Comparison of ENCODE assay signal across 21 cellular contexts in genomic region chr10:108346066-108346465, GRCh38.
"Had no signal": no experiment of that assay in that cellular context is flagged by ENCODE, and none has a peak within 500 bp of the region (broad histone marks: within the 10 kb centered on the region; RNA-seq: fewer than 3 reads in every experiment).

No MANE protein-coding gene starts in this region.

- H3K9me3 Mint-ChIP-seq: dendritic cell treated with granulocyte-macrophage colony-stimulating factor and Interleukin-4, amounts not matched to agents 40 ng/mL and 50 ng/mL, for 4 days; endodermal cell had no signal

- H3K27ac Mint-ChIP-seq: dendritic cell treated with granulocyte-macrophage colony-stimulating factor and Interleukin-4, amounts not matched to agents 40 ng/mL and 50 ng/mL, for 4 days; effector memory CD8-positive, alpha-beta T cell; endodermal cell had no signal

- H3K27me3 Mint-ChIP-seq: dendritic cell treated with granulocyte-macrophage colony-stimulating factor and Interleukin-4, amounts not matched to agents 40 ng/mL and 50 ng/mL, for 4 days; effector memory CD8-positive, alpha-beta T cell had no signal

- H3K4me1 Mint-ChIP-seq: endodermal cell had no signal

- ATAC-seq: effector memory CD8-positive, alpha-beta T cell; esophagus mucosa; foreskin keratinocyte; gastrocnemius medialis; gastroesophageal sphincter; heart left ventricle; heart right ventricle had no signal

- DNase-seq: cortex of kidney; dermis blood vessel endothelial cell; effector CD4-positive, alpha-beta T cell; effector CD8-positive, alpha-beta T cell; effector memory CD4-positive, alpha-beta T cell; effector memory CD8-positive, alpha-beta T cell; endodermal cell; erythroblast; esophagus squamous epithelium; foreskin fibroblast; foreskin keratinocyte; foreskin melanocyte; gastrocnemius medialis; glutamatergic neuron; head of caudate nucleus; heart left ventricle; heart right ventricle; hippocampal formation had no signal

- H3K4me3 Mint-ChIP-seq: dendritic cell treated with granulocyte-macrophage colony-stimulating factor and Interleukin-4, amounts not matched to agents 40 ng/mL and 50 ng/mL, for 4 days; effector memory CD8-positive, alpha-beta T cell; endodermal cell had no signal
